ENCODE assay signal across 12 cellular contexts in the genomic region with DNA sequence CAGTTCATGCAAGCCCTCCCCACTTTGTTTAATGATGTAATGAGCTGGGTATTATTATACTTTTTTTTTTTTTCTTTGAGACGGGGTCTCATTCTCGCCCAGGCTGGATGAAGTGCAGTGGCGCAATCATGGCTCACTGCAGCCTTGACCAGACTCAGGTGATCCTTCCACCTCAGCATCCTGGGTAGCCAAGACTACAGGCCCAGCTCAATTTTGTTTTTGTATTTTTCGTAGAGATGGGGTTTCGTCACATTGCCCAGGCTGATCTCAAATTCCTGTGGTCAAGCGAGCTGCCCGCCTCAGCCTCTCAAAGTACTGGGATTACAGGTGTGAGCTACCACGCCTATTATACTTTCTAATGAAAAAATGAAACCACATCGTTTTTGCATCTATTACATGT.
"Had no signal": no experiment of that assay in that cellular context is flagged by ENCODE, and none has a peak within 500 bp of the region (broad histone marks: within the 10 kb centered on the region; RNA-seq: fewer than 3 reads in every experiment).

No MANE protein-coding gene starts in this region.

- H3K9me3 Mint-ChIP-seq: activated naive CD8-positive, alpha-beta T cell treated with anti-CD3 and anti-CD28 coated beads, Interleukin-2, amount 10 ng/mL, durations not matched to agents 7 days and 5 days; type B pancreatic cell had no signal

- H3K4me3 Mint-ChIP-seq: nephron progenitor cell, type B pancreatic cell had no signal

- DNase-seq: activated naive CD8-positive, alpha-beta T cell treated with anti-CD3 and anti-CD28 coated beads, Interleukin-2, amount 10 ng/mL, durations not matched to agents 7 days and 5 days; anterior cingulate cortex; foreskin melanocyte; head of caudate nucleus; mesenchymal stem cell; nephron progenitor cell; psoas muscle; stimulated activated CD4-positive, alpha-beta T cell treated with anti-CD3 and anti-CD28 coated beads, Interleukin-2, amount 100 ng/mL, for 24 hours; stimulated activated naive CD4-positive, alpha-beta T cell; T-helper 2 cell had no signal

- H3K27me3 Mint-ChIP-seq: activated naive CD8-positive, alpha-beta T cell treated with anti-CD3 and anti-CD28 coated beads, Interleukin-2, amount 10 ng/mL, durations not matched to agents 7 days and 5 days; type B pancreatic cell had no signal

- ATAC-seq: psoas muscle, sciatic nerve had no signal

- H3K9me3 ChIP-seq: psoas muscle had no signal

- H3K4me3 ChIP-seq: psoas muscle had no signal

- H3K27ac ChIP-seq: psoas muscle had no signal

- H3K27ac Mint-ChIP-seq: nephron progenitor cell, type B pancreatic cell had no signal
